34 cellular contexts compared by ENCODE assay signal in the genomic region with DNA sequence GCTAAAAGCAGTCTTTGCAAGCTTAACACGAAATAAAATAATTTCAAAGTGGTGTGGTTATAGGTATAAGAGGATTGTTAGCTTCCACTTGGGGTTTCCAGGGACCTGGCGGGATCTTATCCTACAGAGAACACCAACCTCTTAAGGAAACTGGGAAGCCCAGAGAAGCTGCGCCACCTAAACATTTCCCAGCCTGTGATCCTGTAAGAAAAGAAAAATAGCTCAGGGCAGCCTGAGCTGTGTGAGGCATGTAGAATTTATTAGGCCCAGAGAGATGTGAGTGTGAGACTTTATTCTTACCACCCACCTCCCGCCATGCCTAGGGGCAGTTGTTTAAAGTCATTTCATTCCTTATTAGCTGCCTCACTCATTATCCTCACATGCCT.
"Had no signal": no experiment of that assay in that cellular context is flagged by ENCODE, and none has a peak within 500 bp of the region (broad histone marks: within the 10 kb centered on the region; RNA-seq: fewer than 3 reads in every experiment).

No MANE protein-coding gene starts in this region.

- H3K36me3 ChIP-seq: MG63 had no signal

- H3K4me3 ChIP-seq: MG63 had no signal

- H3K27me3 ChIP-seq: MG63 had no signal

- DNase-seq: Karpas-422, Kasumi-1, MG63, MM.1S, MV-4-11, NCI-H1048, NCI-H1092, NCI-H1092 treated with DMSO at 0.1 percent for 48 hours, NCI-H1105, NCI-H1105 treated with DMSO at 0.1 percent for 48 hours, NCI-H1417, NCI-H1417 treated with DMSO at 0.1 percent for 48 hours, NCI-H1436, NCI-H1436 treated with DMSO at 0.1 percent for 48 hours, NCI-H146, NCI-H1694, NCI-H1694 treated with DMSO at 0.1 percent for 48 hours, NCI-H187, NCI-H187 treated with DMSO at 0.1 percent for 48 hours, NCI-H1930, NCI-H2029, NCI-H2029 treated with DMSO at 0.1 percent for 48 hours, NCI-H2081, NCI-H2081 treated with DMSO at 0.1 percent for 48 hours, NCI-H2107, NCI-H2171, NCI-H2171 treated with DMSO at 0.1 percent for 48 hours, NCI-H2227 treated with DMSO at 0.1 percent for 48 hours, NCI-H226, NCI-H345, NCI-H446, NCI-H446 treated with DMSO at 0.1 percent for 48 hours, NCI-H510A, NCI-H510A treated with DMSO at 0.1 percent for 48 hours had no signal
